Comparison of ENCODE assay signal across 21 cellular contexts in genomic region chr10:49622426-49623425, GRCh38. TPM values are rescaled to one million over a fixed set of nuclear protein-coding genes. Genes with fewer than 3 reads are reported as not detected.
"Had no signal": no experiment of that assay in that cellular context is flagged by ENCODE, and none has a peak within 500 bp of the region (broad histone marks: within the 10 kb centered on the region; RNA-seq: fewer than 3 reads in every experiment).

No MANE protein-coding gene starts in this region.

- H3K4me2 ChIP-seq: smooth muscle cell had no signal

- H3K9me3 ChIP-seq: ascending aorta, neutrophil, upper lobe of left lung had no signal

- DNase-seq: activated CD4-positive, alpha-beta T cell treated with anti-CD3 and anti-CD28 coated beads for 36 hours; activated CD8-positive, alpha-beta T cell treated with anti-CD3 and anti-CD28 coated beads for 36 hours; activated T-cell treated with anti-CD3 and anti-CD28 coated beads, Interleukin-2, amount 50 U/mL, for 72 hours; naive B cell; retina; T-helper 1 cell; T1000 had no signal

- H3K4me1 Mint-ChIP-seq: activated CD4-positive, alpha-beta T cell treated with anti-CD3 and anti-CD28 coated beads for 36 hours; naive B cell had no signal

- H3K4me1 ChIP-seq: ascending aorta, upper lobe of left lung had no signal

- H3K27ac Mint-ChIP-seq: activated CD4-positive, alpha-beta T cell treated with anti-CD3 and anti-CD28 coated beads for 36 hours; activated CD8-positive, alpha-beta T cell treated with anti-CD3 and anti-CD28 coated beads for 36 hours; activated T-cell treated with anti-CD3 and anti-CD28 coated beads, Interleukin-2, amount 50 U/mL, for 72 hours; naive B cell; stimulated activated naive CD8-positive, alpha-beta T cell treated with anti-CD3 and anti-CD28 coated beads, Interleukin-15, Interleukin-2, amounts not matched to agents 100 ng/mL and 50 ng/mL, for 24 hours had no signal

- H3K4me3 Mint-ChIP-seq: activated CD4-positive, alpha-beta T cell treated with anti-CD3 and anti-CD28 coated beads for 36 hours; activated CD8-positive, alpha-beta T cell treated with anti-CD3 and anti-CD28 coated beads for 36 hours; activated T-cell treated with anti-CD3 and anti-CD28 coated beads, Interleukin-2, amount 50 U/mL, for 72 hours; stimulated activated naive CD8-positive, alpha-beta T cell treated with anti-CD3 and anti-CD28 coated beads, Interleukin-15, Interleukin-2, amounts not matched to agents 100 ng/mL and 50 ng/mL, for 24 hours had no signal

- H3K27ac ChIP-seq: ascending aorta, neutrophil, upper lobe of left lung had no signal

- ATAC-seq: activated CD4-positive, alpha-beta T cell treated with anti-CD3 and anti-CD28 coated beads for 36 hours; activated CD8-positive, alpha-beta T cell treated with anti-CD3 and anti-CD28 coated beads for 36 hours; activated T-cell treated with anti-CD3 and anti-CD28 coated beads, Interleukin-2, amount 50 U/mL, for 72 hours; esophagus mucosa; left lobe of liver; SK-N-SH treated with all-trans-retinoic acid at 6 μM for 48 hours had no signal

- H3K36me3 Mint-ChIP-seq: naive B cell had no signal

- H3K27me3 ChIP-seq: ascending aorta, upper lobe of left lung had no signal

- H3K9me3 Mint-ChIP-seq: activated CD8-positive, alpha-beta T cell treated with anti-CD3 and anti-CD28 coated beads for 36 hours; activated T-cell treated with anti-CD3 and anti-CD28 coated beads, Interleukin-2, amount 50 U/mL, for 72 hours; stimulated activated naive CD8-positive, alpha-beta T cell treated with anti-CD3 and anti-CD28 coated beads, Interleukin-15, Interleukin-2, amounts not matched to agents 100 ng/mL and 50 ng/mL, for 24 hours had no signal

- H3K36me3 ChIP-seq: ascending aorta, neutrophil, upper lobe of left lung had no signal

- H3K4me3 ChIP-seq: ascending aorta, smooth muscle cell, upper lobe of left lung had no signal

RNA-seq across cellular contexts. Expression of gene CHAT, which starts 8.9 kb away (rescaled TPM):
- total RNA-seq: activated CD4-positive, alpha-beta T cell treated with anti-CD3 and anti-CD28 coated beads for 36 hours; activated CD8-positive, alpha-beta T cell treated with anti-CD3 and anti-CD28 coated beads for 36 hours; ascending aorta; bronchial epithelial cell; dermis microvascular lymphatic vessel endothelial cell; esophagus mucosa; left lobe of liver; lung microvascular endothelial cell; mononuclear cell; smooth muscle cell; temporal lobe; upper lobe of left lung had no signal
- polyA plus RNA-seq: keratinocyte, smooth muscle cell had no signal

RNA-seq across cellular contexts. Expression of gene SLC18A3, which starts 12.6 kb away (rescaled TPM):
- total RNA-seq: activated CD4-positive, alpha-beta T cell treated with anti-CD3 and anti-CD28 coated beads for 36 hours; activated CD8-positive, alpha-beta T cell treated with anti-CD3 and anti-CD28 coated beads for 36 hours; activated T-cell treated with anti-CD3 and anti-CD28 coated beads, Interleukin-2, amount 50 U/mL, for 72 hours; ascending aorta; bronchial epithelial cell; dermis microvascular lymphatic vessel endothelial cell; esophagus mucosa; left lobe of liver; lung microvascular endothelial cell; smooth muscle cell; temporal lobe; upper lobe of left lung had no signal
- polyA plus RNA-seq: keratinocyte, smooth muscle cell had no signal

RNA-seq across cellular contexts. Expression of gene C10orf53, which starts 56.7 kb away (rescaled TPM):
- total RNA-seq: activated CD4-positive, alpha-beta T cell treated with anti-CD3 and anti-CD28 coated beads for 36 hours; activated CD8-positive, alpha-beta T cell treated with anti-CD3 and anti-CD28 coated beads for 36 hours; activated T-cell treated with anti-CD3 and anti-CD28 coated beads, Interleukin-2, amount 50 U/mL, for 72 hours; ascending aorta; bronchial epithelial cell; dermis microvascular lymphatic vessel endothelial cell; esophagus mucosa; left lobe of liver; lung microvascular endothelial cell; mononuclear cell; smooth muscle cell; temporal lobe; upper lobe of left lung had no signal
- polyA plus RNA-seq: keratinocyte, smooth muscle cell had no signal
